8 cellular contexts compared by ENCODE assay signal in genomic region chr19:3061214-3062161, GRCh38. TPM values are rescaled to one million over a fixed set of nuclear protein-coding genes. Genes with fewer than 3 reads are reported as not detected.
DNase-seq lines count a peak whose midpoint lies in the region; ATAC-seq, FAIRE-seq and TF ChIP-seq lines count a peak whose summit lies in the region.

No MANE protein-coding gene starts in this region.

- no peaks in the 10 kb centered on the region for H3K9me3 ChIP-seq in H1 (ENCODE audit: insufficient read depth in 2 of 2, low read depth in 1 of 2, low read length in 1 of 2)
- no peaks in the 10 kb centered on the region for H3K9me3 ChIP-seq in mononuclear cell (ENCODE audit: low read depth, low read length)

- H3K27ac ChIP-seq in H1 (ENCODE audit: low read depth, low read length) = no peak overlapping the region; the same call in 1 of the 2 replicates

- peak overlapping the region; percentile 48 for H4K5ac ChIP-seq in H1 (ENCODE audit: insufficient read length, low read depth, low read length)

- H2AFZ ChIP-seq in H1 (ENCODE audit: low read length) = no peak overlapping the region

- peak overlapping the region; percentile 63; the same call in 1 of the 2 replicates for H2BK12ac ChIP-seq in H1 (ENCODE audit: low read depth, low read length)

- no peak for TF ChIP-seq EP300 in H1 (IDR thresholded peaks at IDR 0.05; ENCODE audit: borderline replicate concordance in 1 of 2, low read depth in 2 of 2, low read length in 2 of 2)

- H3K9ac ChIP-seq in H1 (replicated peaks in 1 of 4; ENCODE audit: extremely low read depth in 1 of 4, low read depth in 3 of 4, low read length in 3 of 4) = peak overlapping the region in 2 of 4 experiments; percentile 13 to 37; a peak in 2 of 7 replicates

- H2AK5ac ChIP-seq in H1 (ENCODE audit: low read depth, low read length) = no peak overlapping the region

- H3K18ac ChIP-seq in H1 (ENCODE audit: extremely low read depth, low read length) = peak overlapping the region; percentile 71; the same call in 1 of the 2 replicates

- peaks cover 2% of the 10 kb centered on the region; the same call in 1 of the 2 replicates for H3K23me2 ChIP-seq in H1 (ENCODE audit: low read depth, low read length)

- H2BK120ac ChIP-seq in H1 (replicated peaks; ENCODE audit: low read depth, low read length) = no peak overlapping the region

- H3K56ac ChIP-seq in H1 (replicated peaks; ENCODE audit: insufficient read length, low read depth, low read length) = peak overlapping the region; percentile 53

- no peak for TF ChIP-seq POLR2A in H1 (IDR thresholded peaks at IDR 0.05; ENCODE audit: control extremely low read depth in 1 of 2, low read depth in 2 of 2, low read length in 2 of 2)

- FAIRE-seq in H1 (lab: Jason Lieb, UNC) = no peak

- H3K79me1 ChIP-seq in H1 (ENCODE audit: low read depth, low read length) = peaks cover 2% of the 10 kb centered on the region; the same call in 1 of the 2 replicates

- peak overlapping the region; percentile 59 to 74 for H3K4me2 ChIP-seq in H1 (ENCODE audit: insufficient read depth in 1 of 2, low read depth in 2 of 2, low read length in 2 of 2)

- H2BK20ac ChIP-seq in H1 (ENCODE audit: low read length) = no peak overlapping the region

- peak overlapping the region; percentile 65 for H4K91ac ChIP-seq in H1 (replicated peaks; ENCODE audit: insufficient read length, low read length)

- no peak overlapping the region for H3K14ac ChIP-seq in H1 (ENCODE audit: insufficient read length)

- no peaks in the 10 kb centered on the region for H3K9me3 Mint-ChIP-seq in activated CD8-positive, alpha-beta T cell treated with anti-CD3 and anti-CD28 coated beads for 36 hours

- TF ChIP-seq RAD21 in H1 (IDR thresholded peaks at IDR 0.05 in 1 of 2, conservative IDR thresholded peaks at IDR 0.05 in 1 of 2; ENCODE audit: low read depth in 2 of 2, low read length in 2 of 2) = no peak

- WGBS in H1 (ENCODE audit: extremely low coverage in 1 of 2, insufficient coverage in 1 of 2, insufficient read length in 1 of 2, insufficient replicate concordance in 2 of 2, low coverage in 1 of 2, low lambda C conversion rate in 2 of 2, missing lambda C conversion rate in 1 of 2), 2 experiments = 5% methylated on average over 29 of the region's 85 CpGs; no CpG with 5 or more reads in 1 of the 2 experiments

- H3K4me3 ChIP-seq in H1 (ENCODE audit: extremely low read depth in 1 of 4, insufficient read depth in 2 of 4, low read depth in 3 of 4, low read length in 4 of 4) (peak overlapping the region; percentile 53 to 92 (median 59)), mononuclear cell (ENCODE audit: low read length) (peak overlapping the region; percentile 63)

- ATAC-seq in HG03196 (IDR thresholded peaks at IDR 0.05; ENCODE audit: unreplicated experiment) (peak; percentile 35), HG03159 (IDR thresholded peaks at IDR 0.05; ENCODE audit: unreplicated experiment) (no peak)
- ATAC-seq in activated CD8-positive, alpha-beta T cell treated with anti-CD3 and anti-CD28 coated beads for 36 hours = peak; percentile 68

- POLR2A ChIA-PET in activated CD8-positive, alpha-beta T cell treated with anti-CD3 and anti-CD28 coated beads for 36 hours (lab: Charles Lee) = interaction anchor here (1.0 to 3.4 kb wide), 3 partner anchors 9 to 118 kb away, joined by 3 to 15 read pairs (median 14); no protein-coding TSS in a partner anchor
- POLR2A ChIA-PET in H1 (lab: Charles Lee; ENCODE audit: partially characterized antibody) = interaction anchor here (0.7 to 2.4 kb wide), 2 partner anchors 25 to 111 kb away, joined by 3 to 7 read pairs; no protein-coding TSS in a partner anchor

- H3K4me3 Mint-ChIP-seq in activated CD8-positive, alpha-beta T cell treated with anti-CD3 and anti-CD28 coated beads for 36 hours = peak overlapping the region; percentile 75

- H3K27ac Mint-ChIP-seq in activated CD8-positive, alpha-beta T cell treated with anti-CD3 and anti-CD28 coated beads for 36 hours = peak overlapping the region; percentile 63

- H2BK5ac ChIP-seq in H1 (ENCODE audit: low read depth, low read length) = peak overlapping the region; percentile 75; the same call in 1 of the 2 replicates

- CTCF ChIA-PET in activated CD8-positive, alpha-beta T cell treated with anti-CD3 and anti-CD28 coated beads for 36 hours (lab: Charles Lee) = interaction anchor here (0.7 to 2.9 kb wide), 7 partner anchors 14 to 110 kb away, joined by 3 to 12 read pairs (median 8); no protein-coding TSS in a partner anchor
- CTCF ChIA-PET in H1 (lab: Charles Lee; ENCODE audit: partially characterized antibody) = interaction anchor here (0.6 to 2.0 kb wide), 6 partner anchors 12 to 498 kb away, joined by 4 to 5 read pairs (median 4); no protein-coding TSS in a partner anchor

- H3K79me2 ChIP-seq in H1 (ENCODE audit: control insufficient read depth in 1 of 2, insufficient read depth in 2 of 2, low read length in 2 of 2) = peaks cover 0 to 4% of the 10 kb centered on the region in 2 experiments; a peak in 1 of 4 replicates

- H3K4me1 Mint-ChIP-seq in activated CD8-positive, alpha-beta T cell treated with anti-CD3 and anti-CD28 coated beads for 36 hours (ENCODE audit: low read depth) = peaks cover 32% of the 10 kb centered on the region

- H4K20me1 ChIP-seq in H1 (replicated peaks in 1 of 2; ENCODE audit: control insufficient read depth in 1 of 2, insufficient read depth in 2 of 2, low read length in 2 of 2) = peaks cover 0 to 12% of the 10 kb centered on the region in 2 experiments

- no peaks in the 10 kb centered on the region for H3K27me3 Mint-ChIP-seq in activated CD8-positive, alpha-beta T cell treated with anti-CD3 and anti-CD28 coated beads for 36 hours

- peaks cover 0 to 17% (median 7%) of the 10 kb centered on the region in 4 experiments; a peak in 3 of 8 replicates for H3K36me3 ChIP-seq in H1 (ENCODE audit: control insufficient read depth in 2 of 4, insufficient read depth in 4 of 4, low read length in 3 of 4)

- DNase-seq in CD1c-positive myeloid dendritic cell (ENCODE audit: extremely low spot score) = peak; percentile 50
- peak; percentile 69 for DNase-seq in activated CD8-positive, alpha-beta T cell treated with anti-CD3 and anti-CD28 coated beads for 36 hours
- DNase-seq in H1 (ENCODE audit: low read depth in 1 of 2, low spot score in 2 of 2) = no peak
- DNase-seq in stimulated activated CD8-positive, alpha-beta memory T cell treated with anti-CD3 and anti-CD28 coated beads, Interleukin-7, amount 100 ng/mL, for 48 hours (ENCODE audit: extremely low read depth in 1 of 2, low read depth in 1 of 2) = peak; percentile 28 to 34
- no peak for DNase-seq in NCI-H2029 (lab: John Stamatoyannopoulos, UW)

- H3K4ac ChIP-seq in H1 (replicated peaks; ENCODE audit: insufficient read length, low read depth, low read length) = no peak overlapping the region

- H3K23ac ChIP-seq in H1 (ENCODE audit: insufficient read length) = no peak overlapping the region

- H4K8ac ChIP-seq in H1 (ENCODE audit: extremely low read depth, insufficient read depth, low read length) = peak overlapping the region; percentile 62; the same call in 1 of the 2 replicates

- no peak for TF ChIP-seq CTCF in activated CD8-positive, alpha-beta T cell treated with anti-CD3 and anti-CD28 coated beads for 36 hours (IDR thresholded peaks at IDR 0.05)
- TF ChIP-seq CTCF in H1 (IDR thresholded peaks at IDR 0.05; ENCODE audit: control extremely low read depth in 1 of 3, insufficient read depth in 1 of 3, low read depth in 1 of 3, low read length in 3 of 3) = no peak

- H3K27me3 ChIP-seq in H1 (replicated peaks in 1 of 4; ENCODE audit: control insufficient read depth in 3 of 4, extremely low read depth in 1 of 4, insufficient read depth in 3 of 4, low read length in 3 of 4) (peaks cover 0 to 3% (median 0%) of the 10 kb centered on the region in 4 experiments; a peak in 2 of 7 replicates), mononuclear cell (ENCODE audit: insufficient read depth, low read length) (no peaks in the 10 kb centered on the region)

- H2BK15ac ChIP-seq in H1 (ENCODE audit: low read length) = no peak overlapping the region

- H3K4me1 ChIP-seq in H1 (replicated peaks in 1 of 4; ENCODE audit: control insufficient read depth in 3 of 4, insufficient read depth in 4 of 4, low read length in 3 of 4) (peaks cover 3 to 22% (median 12%) of the 10 kb centered on the region in 4 experiments), mononuclear cell (ENCODE audit: insufficient read depth, low read length) (peaks cover 69% of the 10 kb centered on the region)

- peaks cover 25% of the 10 kb centered on the region for H3K36me3 Mint-ChIP-seq in activated CD8-positive, alpha-beta T cell treated with anti-CD3 and anti-CD28 coated beads for 36 hours (ENCODE audit: low read depth)

- intact Hi-C loops in activated CD8-positive, alpha-beta T cell treated with anti-CD3 and anti-CD28 coated beads for 36 hours (cut with micrococcal nuclease) = loop anchor here (10.0 kb wide), 1 partner anchor 107 kb away; no protein-coding TSS in a partner anchor

RNA-seq across cellular contexts. Expression of gene TLE5, which starts 0.8 kb away (rescaled TPM):
- total RNA-seq in activated CD8-positive, alpha-beta T cell treated with anti-CD3 and anti-CD28 coated beads for 36 hours = 100 to 1,000 TPM; 283 to 296 TPM
- 187 and 197 TPM in 2 replicates for total RNA-seq in H1 (2021; fragmentation: NEBNext Ultra II Directional; extraction: Animal tissue kit (Norgen Biotek cat#: 25700))
- polyA plus RNA-seq in H1 (2011; rRNA removed) = 285 and 392 TPM in 2 replicates
- 228 TPM for polyA plus RNA-seq in H1 (2011; cell fraction: cytosol; rRNA removed)
- 492 TPM for polyA plus RNA-seq in H1 (2011; cell fraction: nucleus; rRNA removed)
- 186 to 340 TPM (median 248 TPM) in 4 replicates for polyA plus RNA-seq in H1 (2012, experiment 1 of 2)
- polyA plus RNA-seq in H1 (2012, experiment 2 of 2) = 326 TPM
- 164 TPM for polyA plus RNA-seq in H1 (2013, experiment 1 of 2)
- polyA plus RNA-seq in H1 (2013, experiment 2 of 2) = 162 TPM
- 155 and 179 TPM in 2 replicates for polyA minus RNA-seq in H1 (2011; rRNA and poly(A)+ RNA removed)
- 203 TPM for polyA minus RNA-seq in H1 (2011; cell fraction: cytosol; rRNA and poly(A)+ RNA removed)
- polyA minus RNA-seq in H1 (2011; cell fraction: nucleus; rRNA and poly(A)+ RNA removed) = 91.6 TPM
- total RNA-seq in mononuclear cell = 551 TPM

RNA-seq across cellular contexts. Expression of gene TLE2, which starts 32.4 kb away (rescaled TPM):
- 1 to 10 TPM; 2.8 to 3.0 TPM for total RNA-seq in activated CD8-positive, alpha-beta T cell treated with anti-CD3 and anti-CD28 coated beads for 36 hours
- total RNA-seq in H1 (2021; fragmentation: NEBNext Ultra II Directional; extraction: Animal tissue kit (Norgen Biotek cat#: 25700)) = 11.5 and 12.5 TPM in 2 replicates
- 8.0 and 12.7 TPM in 2 replicates for polyA plus RNA-seq in H1 (2011; rRNA removed)
- 8.4 TPM for polyA plus RNA-seq in H1 (2011; cell fraction: cytosol; rRNA removed)
- 24.8 TPM for polyA plus RNA-seq in H1 (2011; cell fraction: nucleus; rRNA removed)
- 7.6 to 12.3 TPM (median 10.7 TPM) in 4 replicates for polyA plus RNA-seq in H1 (2012, experiment 1 of 2)
- 8.3 TPM for polyA plus RNA-seq in H1 (2012, experiment 2 of 2)
- polyA plus RNA-seq in H1 (2013, experiment 1 of 2) = 19.4 TPM
- polyA plus RNA-seq in H1 (2013, experiment 2 of 2) = 19.1 TPM
- 2.6 and 3.4 TPM in 2 replicates for polyA minus RNA-seq in H1 (2011; rRNA and poly(A)+ RNA removed)
- 6.7 TPM for polyA minus RNA-seq in H1 (2011; cell fraction: cytosol; rRNA and poly(A)+ RNA removed)
- polyA minus RNA-seq in H1 (2011; cell fraction: nucleus; rRNA and poly(A)+ RNA removed) = 6.8 TPM
- total RNA-seq in mononuclear cell = 4.4 TPM

RNA-seq across cellular contexts. Expression of gene GNA11, which starts 32.7 kb away (rescaled TPM):
- 1 to 10 TPM; 5.2 to 5.4 TPM for total RNA-seq in activated CD8-positive, alpha-beta T cell treated with anti-CD3 and anti-CD28 coated beads for 36 hours
- total RNA-seq in H1 (2021; fragmentation: NEBNext Ultra II Directional; extraction: Animal tissue kit (Norgen Biotek cat#: 25700)) = 19.9 and 21.1 TPM in 2 replicates
- 6.2 and 13.6 TPM in 2 replicates for polyA plus RNA-seq in H1 (2011; rRNA removed)
- polyA plus RNA-seq in H1 (2011; cell fraction: cytosol; rRNA removed) = 10.8 TPM
- polyA plus RNA-seq in H1 (2011; cell fraction: nucleus; rRNA removed) = 19.0 TPM
- 13.5 to 20.6 TPM (median 17.0 TPM) in 4 replicates for polyA plus RNA-seq in H1 (2012, experiment 1 of 2)
- 13.5 TPM for polyA plus RNA-seq in H1 (2012, experiment 2 of 2)
- 18.3 TPM for polyA plus RNA-seq in H1 (2013, experiment 1 of 2)
- polyA plus RNA-seq in H1 (2013, experiment 2 of 2) = 17.5 TPM
- polyA minus RNA-seq in H1 (2011; rRNA and poly(A)+ RNA removed) = 4.9 and 7.8 TPM in 2 replicates
- 10.4 TPM for polyA minus RNA-seq in H1 (2011; cell fraction: cytosol; rRNA and poly(A)+ RNA removed)
- polyA minus RNA-seq in H1 (2011; cell fraction: nucleus; rRNA and poly(A)+ RNA removed) = 6.6 TPM
- total RNA-seq in mononuclear cell = 1.3 TPM

Comparison
In these comparisons a context has a peak if more than half of its experiments do, and no peak if none do; other contexts are left out.
1. DNase-seq: peak in CD1c-positive myeloid dendritic cell (single experiment), activated CD8-positive, alpha-beta T cell treated with anti-CD3 and anti-CD28 coated beads for 36 hours (single experiment) and stimulated activated CD8-positive, alpha-beta memory T cell treated with anti-CD3 and anti-CD28 coated beads, Interleukin-7, amount 100 ng/mL, for 48 hours (2 of 2); none in H1 (0 of 2) and NCI-H2029 (single experiment).